In the genomic region with DNA sequence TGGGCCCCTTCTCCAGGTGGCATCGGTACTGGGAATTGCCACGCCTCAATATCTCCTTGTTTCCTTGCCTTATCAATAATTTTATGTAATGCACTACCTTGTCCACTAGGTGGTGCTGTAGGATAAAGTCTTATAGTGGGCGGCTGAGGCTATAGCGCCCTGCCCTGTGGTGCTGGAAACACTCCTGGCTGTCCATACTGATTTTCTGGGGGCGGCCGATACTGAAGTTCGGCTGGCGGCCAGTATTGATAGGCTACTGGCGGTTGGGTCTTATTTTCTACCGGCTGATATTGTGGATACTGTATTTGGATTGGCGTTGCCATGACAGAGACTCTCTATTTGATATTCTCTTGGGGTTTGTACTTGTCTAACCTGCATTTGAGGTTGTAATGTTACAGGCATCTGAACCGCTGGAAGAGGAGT, we compare ENCODE assay signal across 8 cellular contexts. TPM values are rescaled to one million over a fixed set of nuclear protein-coding genes. Genes with fewer than 3 reads are reported as not detected.
A peak's percentile ranks its signal among the peaks of the same experiment; 100 is the strongest.
DNase-seq lines count a peak whose midpoint lies in the region; TF ChIP-seq lines count a peak whose summit lies in the region.
"Not testable (repeated sequence)": the region's sequence is repeated elsewhere in the genome, so short reads cannot be mapped to it uniquely, and the experiment has no call there.

No MANE protein-coding gene starts in this region.

- BruUV-seq in OCI-LY7 (replicated peaks; lab: Mats Ljungman, UMichigan) = not testable (repeated sequence)

- not testable (repeated sequence) for H3K4me2 ChIP-seq in OCI-LY7 (ENCODE audit: low read length)

- intact Hi-C loops in OCI-LY7 (cut with micrococcal nuclease; ENCODE audit: unreplicated experiment) = not testable (repeated sequence)

- H3K9me3 ChIP-seq in AG04450 (ENCODE audit: control insufficient read depth, insufficient read depth, low read length); OCI-LY7 (ENCODE audit: low read length): not testable (repeated sequence)

- H3K27ac ChIP-seq in AG04450 (ENCODE audit: low read depth, low read length); OCI-LY7 (ENCODE audit: low read depth, low read length, poor library complexity, severe bottlenecking): not testable (repeated sequence)
- peak overlapping the region; percentile 96 for H3K27ac ChIP-seq in cingulate gyrus (ENCODE audit: low read depth, low read length)

- CTCF ChIA-PET in AG04450 (lab: Charles Lee) = interaction anchor here (1.3 to 1.5 kb wide), 3 partner anchors 14 to 209 kb away, joined by 3 to 5 read pairs (median 3); no protein-coding TSS in a partner anchor
- CTCF ChIA-PET in OCI-LY7 (lab: Charles Lee; ENCODE audit: unreplicated experiment) = not testable (repeated sequence)

- not testable (repeated sequence) for H3K36me3 ChIP-seq in OCI-LY7 (ENCODE audit: insufficient read depth, low read length)

- TF ChIP-seq CTCF in AG04450 (IDR thresholded peaks at IDR 0.05; ENCODE audit: low read depth, low read length) = peak; percentile 74
- TF ChIP-seq CTCF in GM12873 (IDR thresholded peaks at IDR 0.05; ENCODE audit: insufficient read depth, low read depth, low read length, missing control alignments) = peak; percentile 71
- TF ChIP-seq CTCF in OCI-LY7 (conservative IDR thresholded peaks at IDR 0.05; ENCODE audit: low read length) = peak; percentile 83

- H3K4me1 ChIP-seq in OCI-LY7 (ENCODE audit: insufficient read depth, low read length, poor library complexity, severe bottlenecking) = not testable (repeated sequence)

- H3K27ac Mint-ChIP-seq in immature natural killer cell = not testable (repeated sequence)

- not testable (repeated sequence) for H3K9me3 Mint-ChIP-seq in immature natural killer cell

- H3K27me3 ChIP-seq in AG04450 (ENCODE audit: control insufficient read depth, insufficient read depth, low read length) = not testable (repeated sequence)

- not testable (repeated sequence) for H3K4me3 ChIP-seq in AG04450 (ENCODE audit: low read depth, low read length); OCI-LY7 (ENCODE audit: low read depth, low read length, poor library complexity, severe bottlenecking)

- H3K9me2 ChIP-seq in OCI-LY7 (ENCODE audit: insufficient read depth, low read length) = not testable (repeated sequence)

- H3K27me3 Mint-ChIP-seq in immature natural killer cell (ENCODE audit: low read depth in 3 of 3) = not testable (repeated sequence)

- not testable (repeated sequence) for H3K36me3 Mint-ChIP-seq in immature natural killer cell

- POLR2A ChIA-PET in AG04450 (lab: Yijun Ruan, JAX) = interaction anchor here (0.6 kb wide), 1 partner anchor 301 kb away, joined by 4 read pairs; no protein-coding TSS in a partner anchor
- POLR2A ChIA-PET in OCI-LY7 (lab: Charles Lee) = not testable (repeated sequence)

- peaks cover 3 to 11% of the 10 kb centered on the region in 2 donors for H3K4me1 Mint-ChIP-seq in immature natural killer cell

- peak; percentile 33 for DNase-seq in AG04450 (ENCODE audit: low read depth, low spot score)
- DNase-seq in NCI-H1092 (lab: John Stamatoyannopoulos, UW) = peak; percentile 84
- peak; percentile 75 for DNase-seq in OCI-LY7 (ENCODE audit: low spot score)
- DNase-seq in activated CD4-positive, alpha-beta T cell treated with anti-CD3 and anti-CD28 coated beads, Interleukin-2, amount 50 U/mL, for 48 hours = peak; percentile 27 to 40
- DNase-seq in immature natural killer cell = peak; percentile 64 to 73 (median 71)
- DNase-seq in renal cortical epithelial cell (ENCODE audit: low read depth) = peak; percentile 46

- H4K20me1 ChIP-seq in OCI-LY7 (ENCODE audit: insufficient read depth, low read length) = not testable (repeated sequence)

- not testable (repeated sequence) for H3K4me3 Mint-ChIP-seq in immature natural killer cell

- H2AFZ ChIP-seq in OCI-LY7 (ENCODE audit: low read length) = not testable (repeated sequence)

- H3K79me2 ChIP-seq in OCI-LY7 (ENCODE audit: insufficient read depth, low read depth, low read length) = not testable (repeated sequence)

RNA-seq across cellular contexts. Expression of a gene that starts 38.0 kb away (rescaled TPM):
- polyA plus RNA-seq in AG04450 (2011; rRNA removed) = not detected in 2 replicates
- polyA minus RNA-seq in AG04450 (2011; rRNA and poly(A)+ RNA removed) = not detected in 2 replicates
- total RNA-seq in OCI-LY7 (2014; rRNA removed; shearing (Covaris generic)) = not detected in 2 replicates
- not detected in 2 replicates for total RNA-seq in OCI-LY7 (2022)
- not detected for polyA plus RNA-seq in immature natural killer cell
- total RNA-seq in renal cortical epithelial cell = not detected in 2 replicates

RNA-seq across cellular contexts. Expression of a gene that starts 43.6 kb away (rescaled TPM):
- polyA plus RNA-seq in AG04450 (2011; rRNA removed) = 0.48 and 0.61 TPM in 2 replicates
- 0.64 TPM in 1 of 2 replicates, not detected in the other for polyA minus RNA-seq in AG04450 (2011; rRNA and poly(A)+ RNA removed)
- total RNA-seq in OCI-LY7 (2014; rRNA removed; shearing (Covaris generic)) = 9.2 and 15.9 TPM in 2 replicates
- total RNA-seq in OCI-LY7 (2022) = 7.9 and 10.2 TPM in 2 replicates
- polyA plus RNA-seq in immature natural killer cell = 10 to 100 TPM in 1 of 3 donors, 1 to 10 TPM in 2; 3.2 to 11.2 (median 8.1) TPM
- 11.6 and 63.3 TPM in 2 replicates for total RNA-seq in renal cortical epithelial cell

Comparison
In these comparisons a context has a peak if more than half of its experiments do, and no peak if none do; other contexts are left out.
1. DNase-seq: peak in every context shown above with its lines; median percentile 84 in NCI-H1092; 75 in OCI-LY7; 71 in immature natural killer cell; 46 in renal cortical epithelial cell; 34 in activated CD4-positive, alpha-beta T cell treated with anti-CD3 and anti-CD28 coated beads, Interleukin-2, amount 50 U/mL, for 48 hours; 33 in AG04450.